ENCODE assay signal across 12 cellular contexts in genomic region chr14:85444685-85445084, GRCh38.
A peak's percentile ranks its signal among the peaks of the same experiment; 100 is the strongest.
DNase-seq lines count a peak whose midpoint lies in the region; ATAC-seq, FAIRE-seq and TF ChIP-seq lines count a peak whose summit lies in the region.
"Had no signal": no experiment of that assay in that cellular context is flagged by ENCODE, and none has a peak within 500 bp of the region (broad histone marks: within the 10 kb centered on the region; RNA-seq: fewer than 3 reads in every experiment).

No MANE protein-coding gene starts in this region.

- no peak for TF ChIP-seq EP300 in H1 (IDR thresholded peaks at IDR 0.05; ENCODE audit: borderline replicate concordance in 1 of 2, low read depth in 2 of 2, low read length in 2 of 2)
- TF ChIP-seq EP300 in suprapubic skin (IDR thresholded peaks at IDR 0.05): no peak

- H2AFZ ChIP-seq in H1 (ENCODE audit: low read length): 0 out of 2 replicates have a peak overlapping the region, but pooled peaks have one; percentile 49

- no peaks in the 10 kb centered on the region for H3K79me1 ChIP-seq in H1 (ENCODE audit: low read depth, low read length)

- H3K36me3 ChIP-seq in heart left ventricle: no peaks in the 10 kb centered on the region
- no peaks in the 10 kb centered on the region for H3K36me3 ChIP-seq in right atrium auricular region
- no peaks in the 10 kb centered on the region for H3K36me3 ChIP-seq in H1 (ENCODE audit: control insufficient read depth in 2 of 4, insufficient read depth in 4 of 4, low read length in 3 of 4)
- H3K36me3 ChIP-seq in upper lobe of right lung: no peaks in the 10 kb centered on the region
- H3K36me3 ChIP-seq in suprapubic skin: no peaks in the 10 kb centered on the region
- H3K36me3 ChIP-seq: lower lobe of right lung had no signal

- WGBS in heart left ventricle, 4 donors: 20 to 52% (median 49%) methylated on average over 1 to 2 of the region's 2 CpGs
- 93% methylated on average over 2 of the region's 2 CpGs; no CpG with 5 or more reads in 1 of the 2 experiments for WGBS in H1 (ENCODE audit: extremely low coverage in 1 of 2, insufficient coverage in 1 of 2, insufficient read length in 1 of 2, insufficient replicate concordance in 2 of 2, low coverage in 1 of 2, low lambda C conversion rate in 2 of 2, missing lambda C conversion rate in 1 of 2), 2 experiments
- 61% methylated on average over 2 of the region's 2 CpGs for WGBS in suprapubic skin

- H3K27ac ChIP-seq in heart left ventricle (no peak overlapping the region), right atrium auricular region (no peak overlapping the region), H1 (ENCODE audit: low read depth, low read length) (no peak overlapping the region), upper lobe of right lung (no peak overlapping the region), suprapubic skin (no peak overlapping the region)
- H3K27ac ChIP-seq: lower lobe of right lung, VCaP had no signal

- no peak overlapping the region for H3K14ac ChIP-seq in H1 (ENCODE audit: insufficient read length)

- no peak overlapping the region for H3K4ac ChIP-seq in H1 (replicated peaks; ENCODE audit: insufficient read length, low read depth, low read length)

- ATAC-seq in heart left ventricle (peak; percentile 26 to 64 (median 39)), upper lobe of right lung (peak; percentile 51), HG02678 (IDR thresholded peaks at IDR 0.05; ENCODE audit: unreplicated experiment) (no peak)

- POLR2A ChIA-PET in H1 (lab: Charles Lee; ENCODE audit: partially characterized antibody): no interaction called here

- peaks cover 0 to 9% (median 0%) of the 10 kb centered on the region in 12 donors for H3K4me1 ChIP-seq in heart left ventricle
- H3K4me1 ChIP-seq in right atrium auricular region: peaks cover 0 to 8% of the 10 kb centered on the region in 2 donors
- H3K4me1 ChIP-seq in H1 (replicated peaks in 1 of 4; ENCODE audit: control insufficient read depth in 3 of 4, insufficient read depth in 4 of 4, low read length in 3 of 4): no peaks in the 10 kb centered on the region
- H3K4me1 ChIP-seq in upper lobe of right lung: no peaks in the 10 kb centered on the region
- H3K4me1 ChIP-seq in suprapubic skin: no peaks in the 10 kb centered on the region

- no peak for FAIRE-seq in H1 (lab: Jason Lieb, UNC)

- H3K4me3 ChIP-seq in heart left ventricle: no peak overlapping the region
- H3K4me3 ChIP-seq in right atrium auricular region: no peak overlapping the region
- H3K4me3 ChIP-seq in H1 (ENCODE audit: extremely low read depth in 1 of 4, insufficient read depth in 2 of 4, low read depth in 3 of 4, low read length in 4 of 4): no peak overlapping the region
- H3K4me3 ChIP-seq in upper lobe of right lung: no peak overlapping the region
- H3K4me3 ChIP-seq in suprapubic skin: no peak overlapping the region
- H3K4me3 ChIP-seq: lower lobe of right lung had no signal

- H4K20me1 ChIP-seq in H1 (replicated peaks in 1 of 2; ENCODE audit: control insufficient read depth in 1 of 2, insufficient read depth in 2 of 2, low read length in 2 of 2): no peaks in the 10 kb centered on the region

- H3K79me2 ChIP-seq in H1 (ENCODE audit: control insufficient read depth in 1 of 2, insufficient read depth in 2 of 2, low read length in 2 of 2): no peaks in the 10 kb centered on the region

- no peak overlapping the region for H2BK120ac ChIP-seq in H1 (replicated peaks; ENCODE audit: low read depth, low read length)

- no peaks in the 10 kb centered on the region for H3K23me2 ChIP-seq in H1 (ENCODE audit: low read depth, low read length)

- DNase-seq in heart left ventricle (peak in 3 of 5 donors; percentile 32 to 36 (median 34)), right atrium auricular region (ENCODE audit: low spot score) (no peak), NCI-H2171 treated with DMSO at 0.1 percent for 48 hours (lab: John Stamatoyannopoulos, UW) (peak; percentile 94), H1 (ENCODE audit: low read depth in 1 of 2, low spot score in 2 of 2) (no peak), upper lobe of right lung (no peak), suprapubic skin (ENCODE audit: low spot score in 2 of 2) (no peak), NCI-H2196 treated with DMSO at 0.1 percent for 48 hours (lab: John Stamatoyannopoulos, UW; ENCODE audit: unreplicated experiment) (no peak)
- DNase-seq: CD8-positive, alpha-beta memory T cell; lower lobe of right lung; NCI-H2029 had no signal

- no peak for TF ChIP-seq POLR2A in heart left ventricle (IDR thresholded peaks at IDR 0.05)
- TF ChIP-seq POLR2A in H1 (IDR thresholded peaks at IDR 0.05; ENCODE audit: control extremely low read depth in 1 of 2, low read depth in 2 of 2, low read length in 2 of 2): no peak
- no peak for TF ChIP-seq POLR2A in suprapubic skin (IDR thresholded peaks at IDR 0.05)

- no peak overlapping the region for H4K91ac ChIP-seq in H1 (replicated peaks; ENCODE audit: insufficient read length, low read length)

- H2BK12ac ChIP-seq in H1 (ENCODE audit: low read depth, low read length): no peak overlapping the region

- H2BK5ac ChIP-seq in H1 (ENCODE audit: low read depth, low read length): no peak overlapping the region

- TF ChIP-seq CTCF in heart left ventricle (IDR thresholded peaks at IDR 0.05) (no peak), right atrium auricular region (IDR thresholded peaks at IDR 0.05) (no peak), H1 (IDR thresholded peaks at IDR 0.05; ENCODE audit: control extremely low read depth in 1 of 3, insufficient read depth in 1 of 3, low read depth in 1 of 3, low read length in 3 of 3) (no peak), upper lobe of right lung (IDR thresholded peaks at IDR 0.05) (no peak), suprapubic skin (IDR thresholded peaks at IDR 0.05) (no peak)

- CTCF ChIA-PET in H1 (lab: Charles Lee; ENCODE audit: partially characterized antibody): no interaction called here

- H3K9me3 ChIP-seq in heart left ventricle: no peaks in the 10 kb centered on the region
- H3K9me3 ChIP-seq in right atrium auricular region: no peaks in the 10 kb centered on the region
- H3K9me3 ChIP-seq in H1 (ENCODE audit: insufficient read depth in 2 of 2, low read depth in 1 of 2, low read length in 1 of 2): no peaks in the 10 kb centered on the region
- H3K9me3 ChIP-seq in upper lobe of right lung: no peaks in the 10 kb centered on the region
- no peaks in the 10 kb centered on the region for H3K9me3 ChIP-seq in suprapubic skin
- H3K9me3 ChIP-seq: lower lobe of right lung had no signal

- no peak overlapping the region for H3K56ac ChIP-seq in H1 (replicated peaks; ENCODE audit: insufficient read length, low read depth, low read length)

- no peak for TF ChIP-seq RAD21 in H1 (IDR thresholded peaks at IDR 0.05 in 1 of 2, conservative IDR thresholded peaks at IDR 0.05 in 1 of 2; ENCODE audit: low read depth in 2 of 2, low read length in 2 of 2)

- intact Hi-C loops in heart left ventricle (cut with DNase I) (no loop called here), upper lobe of right lung (cut with DNase I) (no loop called here)

- H3K27me3 ChIP-seq in heart left ventricle (no peaks in the 10 kb centered on the region), right atrium auricular region (no peaks in the 10 kb centered on the region), H1 (replicated peaks in 1 of 4; ENCODE audit: control insufficient read depth in 3 of 4, extremely low read depth in 1 of 4, insufficient read depth in 3 of 4, low read length in 3 of 4) (no peaks in the 10 kb centered on the region), upper lobe of right lung (no peaks in the 10 kb centered on the region), suprapubic skin (no peaks in the 10 kb centered on the region)

- H3K9ac ChIP-seq in H1 (replicated peaks in 1 of 4; ENCODE audit: extremely low read depth in 1 of 4, low read depth in 3 of 4, low read length in 3 of 4): no peak overlapping the region

- no peak overlapping the region for H3K4me2 ChIP-seq in H1 (ENCODE audit: insufficient read depth in 1 of 2, low read depth in 2 of 2, low read length in 2 of 2)

- H2BK20ac ChIP-seq in H1 (ENCODE audit: low read length): no peak overlapping the region

- H4K5ac ChIP-seq in H1 (ENCODE audit: insufficient read length, low read depth, low read length): no peak overlapping the region

- no peak overlapping the region for H2BK15ac ChIP-seq in H1 (ENCODE audit: low read length)

- H2AK5ac ChIP-seq in H1 (ENCODE audit: low read depth, low read length): no peak overlapping the region

- no peak overlapping the region for H3K23ac ChIP-seq in H1 (ENCODE audit: insufficient read length)

- no peak overlapping the region for H3K18ac ChIP-seq in H1 (ENCODE audit: extremely low read depth, low read length)

- no peak overlapping the region for H4K8ac ChIP-seq in H1 (ENCODE audit: extremely low read depth, insufficient read depth, low read length)

TF ChIP-seq in H1, 55 proteins besides CTCF, POLR2A, EP300 and RAD21:
- 0 out of 2 replicates have a peak, but pooled peaks have one; percentile 12 for TF ChIP-seq E2F6 (IDR thresholded peaks at IDR 0.05)
- TF ChIP-seq CREB1 (IDR thresholded peaks at IDR 0.05): no peak

Comparison
In these comparisons a context has a peak if more than half of its experiments do, and no peak if none do; other contexts are left out.
1. DNase-seq: peak in heart left ventricle (3 of 5) and NCI-H2171 treated with DMSO at 0.1 percent for 48 hours (single experiment); none in right atrium auricular region (single experiment), H1 (0 of 2), upper lobe of right lung (single experiment), suprapubic skin (0 of 2) and NCI-H2196 treated with DMSO at 0.1 percent for 48 hours (single experiment).